Comparison of ENCODE assay signal across 28 cellular contexts in the genomic region with DNA sequence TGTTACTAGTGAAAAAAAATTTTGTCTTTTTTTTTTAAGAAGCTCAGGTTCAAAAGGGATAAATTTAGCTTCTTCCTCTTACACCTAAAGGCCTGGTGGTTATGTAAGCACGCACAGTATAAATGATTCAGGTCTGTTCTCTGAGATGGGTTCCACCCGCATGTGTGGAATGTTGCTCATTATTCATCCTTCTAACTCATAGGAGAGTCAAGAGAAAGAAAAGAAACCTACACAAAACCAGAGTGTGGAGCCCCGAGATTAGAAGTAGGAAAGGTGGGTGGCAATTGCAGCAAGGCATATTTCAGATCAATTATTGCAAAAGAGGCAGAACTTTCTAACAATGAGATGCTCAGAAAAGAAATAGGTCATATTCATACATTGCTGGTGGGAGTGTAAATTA. TPM values are rescaled to one million over a fixed set of nuclear protein-coding genes. Genes with fewer than 3 reads are reported as not detected.
DNase-seq lines count a peak whose midpoint lies in the region; FAIRE-seq and TF ChIP-seq lines count a peak whose summit lies in the region.
"Had no signal": no experiment of that assay in that cellular context is flagged by ENCODE, and none has a peak within 500 bp of the region (broad histone marks: within the 10 kb centered on the region; RNA-seq: fewer than 3 reads in every experiment).

No MANE protein-coding gene starts in this region.

- no peak for TF ChIP-seq RAD21 in SK-N-SH (IDR thresholded peaks at IDR 0.05; ENCODE audit: low read length)

- H3K27me3 ChIP-seq in astrocyte (ENCODE audit: insufficient read depth, low read length) (no peaks in the 10 kb centered on the region), SK-N-SH (ENCODE audit: insufficient read depth) (no peaks in the 10 kb centered on the region)
- H3K27me3 ChIP-seq: BLaER1 had no signal

- H3K4me3 ChIP-seq in astrocyte (ENCODE audit: insufficient read depth, low read depth, low read length) (no peak overlapping the region), SK-N-SH (ENCODE audit: low read depth in 2 of 2, low read length in 1 of 2) (no peak overlapping the region)
- H3K4me3 ChIP-seq: BLaER1, K562, PC-9 had no signal

- CTCF ChIA-PET in SK-N-SH (lab: Yijun Ruan, JAX) = no interaction called here

- FAIRE-seq in astrocyte (lab: Jason Lieb, UNC) = no peak
- FAIRE-seq in HTR-8/SVneo (lab: Jason Lieb, UNC) = no peak
- FAIRE-seq: A204.1, K562 had no signal

- H3K79me2 ChIP-seq in astrocyte (ENCODE audit: insufficient read depth, low read length) (no peaks in the 10 kb centered on the region), SK-N-SH (ENCODE audit: insufficient read depth) (no peaks in the 10 kb centered on the region)

- peak; percentile 20 for DNase-seq in HPDE6-E6E7 (ENCODE audit: extremely low spot score)
- DNase-seq in astrocyte (ENCODE audit: low read depth) = peak; percentile 36
- peak; percentile 27 for DNase-seq in epithelial cell of prostate (ENCODE audit: low read depth, low spot score)
- DNase-seq in renal cortical epithelial cell (ENCODE audit: low read depth) = peak; percentile 12
- DNase-seq in effector CD8-positive, alpha-beta T cell (lab: John Stamatoyannopoulos, UW) = no peak
- no peak for DNase-seq in HTR-8/SVneo (ENCODE audit: insufficient read length, low spot score)
- DNase-seq in SK-N-SH = no peak
- DNase-seq: CD4-positive, CD25-positive, alpha-beta regulatory T cell; H7; Kasumi-1; MV-4-11; NCI-H1105; NCI-H146; NCI-H1930; NCI-H446; NCI-H524 treated with DMSO at 0.1 percent for 48 hours; NCI-H82; NK-92 treated with Interleukin-12 subunit alpha and Interleukin-12 subunit beta, amount 100 ng/mL, for 24 hours; PC-9; SHP77 had no signal

- H3K9me2 ChIP-seq in SK-N-SH = no peaks in the 10 kb centered on the region

- no peaks in the 10 kb centered on the region for H3F3A ChIP-seq in SK-N-SH (replicated peaks; ENCODE audit: insufficient read depth)

- no peak overlapping the region for H3K27ac Mint-ChIP-seq in astrocyte (ENCODE audit: unreplicated experiment)
- H3K27ac Mint-ChIP-seq: CD4-positive, CD25-positive, alpha-beta regulatory T cell had no signal

- TF ChIP-seq CTCF in astrocyte (IDR thresholded peaks at IDR 0.05; ENCODE audit: insufficient read depth, low read depth, low read length) = no peak
- TF ChIP-seq CTCF in SK-N-SH (IDR thresholded peaks at IDR 0.05) = no peak

- H3K4me1 ChIP-seq in astrocyte (ENCODE audit: insufficient read depth, low read length) (no peaks in the 10 kb centered on the region), SK-N-SH (ENCODE audit: control insufficient read depth in 1 of 2, insufficient read depth in 2 of 2, low read depth in 1 of 2, low read length in 1 of 2) (no peaks in the 10 kb centered on the region)
- H3K4me1 ChIP-seq: BLaER1 had no signal

- H3K4me1 Mint-ChIP-seq in astrocyte (ENCODE audit: low read depth, unreplicated experiment) = peaks cover 3% of the 10 kb centered on the region
- H3K4me1 Mint-ChIP-seq: CD4-positive, CD25-positive, alpha-beta regulatory T cell had no signal

- H4K20me1 ChIP-seq in astrocyte (ENCODE audit: insufficient read depth, low read length) (no peaks in the 10 kb centered on the region), SK-N-SH (ENCODE audit: insufficient read depth) (no peaks in the 10 kb centered on the region)
- H4K20me1 ChIP-seq: BLaER1 had no signal

- WGBS in SK-N-SH (ENCODE audit: low lambda C conversion rate) = 87% methylated on average over 3 of the region's 3 CpGs

- H3K4me2 ChIP-seq in astrocyte (ENCODE audit: low read length) (no peak overlapping the region), SK-N-SH (no peak overlapping the region)
- H3K4me2 ChIP-seq: BLaER1, PC-9 had no signal

- no peaks in the 10 kb centered on the region for H3K9me3 Mint-ChIP-seq in astrocyte (ENCODE audit: unreplicated experiment)
- H3K9me3 Mint-ChIP-seq: CD4-positive, CD25-positive, alpha-beta regulatory T cell had no signal

- no peaks in the 10 kb centered on the region for H3K27me3 Mint-ChIP-seq in astrocyte (ENCODE audit: low read depth, unreplicated experiment)

- TF ChIP-seq EP300 in SK-N-SH (IDR thresholded peaks at IDR 0.05; ENCODE audit: borderline replicate concordance in 1 of 2, low read depth in 1 of 2, low read length in 1 of 2) = no peak

- H2AFZ ChIP-seq in astrocyte (ENCODE audit: low read depth, low read length) (no peak overlapping the region), SK-N-SH (ENCODE audit: low read depth) (no peak overlapping the region)
- H2AFZ ChIP-seq: PC-9 had no signal

- no peak overlapping the region for H3K9ac ChIP-seq in astrocyte (ENCODE audit: low read length)
- no peak overlapping the region for H3K9ac ChIP-seq in SK-N-SH
- H3K9ac ChIP-seq: BLaER1 had no signal

- H3K27ac ChIP-seq in astrocyte (ENCODE audit: low read depth, low read length) (no peak overlapping the region), epithelial cell of prostate (no peak overlapping the region), SK-N-SH (ENCODE audit: low read depth in 2 of 2, low read length in 1 of 2) (no peak overlapping the region)
- H3K27ac ChIP-seq: BLaER1, PC-9 had no signal

- H3K9me3 ChIP-seq in astrocyte (ENCODE audit: insufficient read depth, low read depth, low read length) (no peaks in the 10 kb centered on the region), SK-N-SH (no peaks in the 10 kb centered on the region)
- H3K9me3 ChIP-seq: BLaER1 had no signal

- H3K36me3 Mint-ChIP-seq in astrocyte (ENCODE audit: low read depth, unreplicated experiment) = peaks cover 9% of the 10 kb centered on the region

- no peak overlapping the region for H3K4me3 Mint-ChIP-seq in astrocyte (ENCODE audit: unreplicated experiment)
- H3K4me3 Mint-ChIP-seq: CD4-positive, CD25-positive, alpha-beta regulatory T cell had no signal

- H3K36me3 ChIP-seq in astrocyte (ENCODE audit: insufficient read depth, low read length) = no peaks in the 10 kb centered on the region
- H3K36me3 ChIP-seq in SK-N-SH (replicated peaks in 1 of 2; ENCODE audit: control insufficient read depth in 1 of 2, insufficient read depth in 2 of 2, low read length in 1 of 2) = no peaks in the 10 kb centered on the region
- H3K36me3 ChIP-seq: BLaER1 had no signal

- POLR2A ChIA-PET in SK-N-SH (lab: Yijun Ruan, JAX) = no interaction called here

TF ChIP-seq in SK-N-SH, 30 proteins besides CTCF, POLR2A, EP300 and RAD21 (continues in another document):
- TF ChIP-seq MEF2A (IDR thresholded peaks at IDR 0.05; ENCODE audit: borderline replicate concordance, low read depth) (no peak), TCF12 (IDR thresholded peaks at IDR 0.05) (no peak), RFX5 (IDR thresholded peaks at IDR 0.05; ENCODE audit: low read length) (no peak)
- TF ChIP-seq, protein P1, sequence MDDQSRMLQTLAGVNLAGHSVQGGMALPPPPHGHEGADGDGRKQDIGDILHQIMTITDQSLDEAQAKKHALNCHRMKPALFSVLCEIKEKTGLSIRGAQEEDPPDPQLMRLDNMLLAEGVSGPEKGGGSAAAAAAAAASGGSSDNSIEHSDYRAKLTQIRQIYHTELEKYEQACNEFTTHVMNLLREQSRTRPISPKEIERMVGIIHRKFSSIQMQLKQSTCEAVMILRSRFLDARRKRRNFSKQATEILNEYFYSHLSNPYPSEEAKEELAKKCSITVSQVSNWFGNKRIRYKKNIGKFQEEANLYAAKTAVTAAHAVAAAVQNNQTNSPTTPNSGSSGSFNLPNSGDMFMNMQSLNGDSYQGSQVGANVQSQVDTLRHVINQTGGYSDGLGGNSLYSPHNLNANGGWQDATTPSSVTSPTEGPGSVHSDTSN (IDR thresholded peaks at IDR 0.05) = no peak
- TF ChIP-seq, protein P2, sequence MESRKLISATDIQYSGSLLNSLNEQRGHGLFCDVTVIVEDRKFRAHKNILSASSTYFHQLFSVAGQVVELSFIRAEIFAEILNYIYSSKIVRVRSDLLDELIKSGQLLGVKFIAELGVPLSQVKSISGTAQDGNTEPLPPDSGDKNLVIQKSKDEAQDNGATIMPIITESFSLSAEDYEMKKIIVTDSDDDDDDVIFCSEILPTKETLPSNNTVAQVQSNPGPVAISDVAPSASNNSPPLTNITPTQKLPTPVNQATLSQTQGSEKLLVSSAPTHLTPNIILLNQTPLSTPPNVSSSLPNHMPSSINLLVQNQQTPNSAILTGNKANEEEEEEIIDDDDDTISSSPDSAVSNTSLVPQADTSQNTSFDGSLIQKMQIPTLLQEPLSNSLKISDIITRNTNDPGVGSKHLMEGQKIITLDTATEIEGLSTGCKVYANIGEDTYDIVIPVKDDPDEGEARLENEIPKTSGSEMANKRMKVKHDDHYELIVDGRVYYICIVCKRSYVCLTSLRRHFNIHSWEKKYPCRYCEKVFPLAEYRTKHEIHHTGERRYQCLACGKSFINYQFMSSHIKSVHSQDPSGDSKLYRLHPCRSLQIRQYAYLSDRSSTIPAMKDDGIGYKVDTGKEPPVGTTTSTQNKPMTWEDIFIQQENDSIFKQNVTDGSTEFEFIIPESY (IDR thresholded peaks at IDR 0.05; ENCODE audit: borderline replicate concordance, low read depth) = no peak
- TF ChIP-seq, protein P3, sequence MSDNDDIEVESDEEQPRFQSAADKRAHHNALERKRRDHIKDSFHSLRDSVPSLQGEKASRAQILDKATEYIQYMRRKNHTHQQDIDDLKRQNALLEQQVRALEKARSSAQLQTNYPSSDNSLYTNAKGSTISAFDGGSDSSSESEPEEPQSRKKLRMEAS (IDR thresholded peaks at IDR 0.05; ENCODE audit: low read depth) = no peak
- TF ChIP-seq, protein P4, sequence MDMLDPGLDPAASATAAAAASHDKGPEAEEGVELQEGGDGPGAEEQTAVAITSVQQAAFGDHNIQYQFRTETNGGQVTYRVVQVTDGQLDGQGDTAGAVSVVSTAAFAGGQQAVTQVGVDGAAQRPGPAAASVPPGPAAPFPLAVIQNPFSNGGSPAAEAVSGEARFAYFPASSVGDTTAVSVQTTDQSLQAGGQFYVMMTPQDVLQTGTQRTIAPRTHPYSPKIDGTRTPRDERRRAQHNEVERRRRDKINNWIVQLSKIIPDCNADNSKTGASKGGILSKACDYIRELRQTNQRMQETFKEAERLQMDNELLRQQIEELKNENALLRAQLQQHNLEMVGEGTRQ (IDR thresholded peaks at IDR 0.05; ENCODE audit: borderline replicate concordance, low read depth, low read length) = no peak

RNA-seq across cellular contexts. Expression of a gene that starts 13.5 kb away (rescaled TPM):
- total RNA-seq in astrocyte (2.0 and 2.7 TPM in 2 replicates), renal cortical epithelial cell (not detected in 2 replicates)
- 0.21 and 0.55 TPM in 2 replicates for polyA plus RNA-seq in SK-N-SH (2012; rRNA removed)
- 0.14 and 0.21 TPM in 2 replicates for polyA plus RNA-seq in SK-N-SH (2012; cell fraction: cytosol; rRNA removed)
- polyA plus RNA-seq in SK-N-SH (2012; cell fraction: nucleus; rRNA removed) = 4.9 and 15.0 TPM in 2 replicates
- total RNA-seq: G401, HT1080, M059J, PC-9, RPMI7951, SK-MEL-5 had no signal
- polyA plus RNA-seq: CD4-positive, CD25-positive, alpha-beta regulatory T cell had no signal

Comparison
In these comparisons a context has a peak if more than half of its experiments do, and no peak if none do; other contexts are left out.
1. DNase-seq: peak in HPDE6-E6E7 (single experiment), astrocyte (single experiment), epithelial cell of prostate (single experiment) and renal cortical epithelial cell (single experiment); none in effector CD8-positive, alpha-beta T cell (single experiment), HTR-8/SVneo (single experiment) and SK-N-SH (single experiment).